ENCODE assay signal across 22 cellular contexts in genomic region chr20:16562259-16562658, GRCh38.
"Had no signal": no experiment of that assay in that cellular context is flagged by ENCODE, and none has a peak within 500 bp of the region (broad histone marks: within the 10 kb centered on the region; RNA-seq: fewer than 3 reads in every experiment).

No MANE protein-coding gene starts in this region.

- H3K27me3 ChIP-seq: colonic mucosa, gastrocnemius medialis, neutrophil, right lobe of liver, spleen, tibial artery, upper lobe of left lung, uterus had no signal

- H3K36me3 ChIP-seq: colonic mucosa, gastrocnemius medialis, neutrophil, right lobe of liver, spleen, tibial artery, upper lobe of left lung, uterus had no signal

- ATAC-seq: gastrocnemius medialis; left cardiac atrium; left ventricle myocardium superior; right lobe of liver; stimulated activated memory B cell treated with anti-CD40 and anti-IgM and Interleukin-4, amounts not matched to agents 10 μg/mL and 1 μg/mL and 100 μg/mL, for 72 hours had no signal

- H3K4me3 ChIP-seq: colonic mucosa, gastrocnemius medialis, lung, right lobe of liver, spleen, tibial artery, upper lobe of left lung, uterus had no signal

- H3K27me3 Mint-ChIP-seq: naive B cell; progenitor cell of endocrine pancreas; stimulated activated memory B cell treated with anti-CD40 and anti-IgM and Interleukin-4, amounts not matched to agents 10 μg/mL and 1 μg/mL and 100 μg/mL, for 72 hours; stimulated activated naive CD8-positive, alpha-beta T cell treated with anti-CD3 and anti-CD28 coated beads, Interleukin-15, Interleukin-2, amounts not matched to agents 100 ng/mL and 50 ng/mL, for 24 hours had no signal

- H3K4me3 Mint-ChIP-seq: naive B cell; stimulated activated memory B cell treated with anti-CD40 and anti-IgM and Interleukin-4, amounts not matched to agents 10 μg/mL and 1 μg/mL and 100 μg/mL, for 72 hours; stimulated activated naive CD8-positive, alpha-beta T cell treated with anti-CD3 and anti-CD28 coated beads, Interleukin-15, Interleukin-2, amounts not matched to agents 100 ng/mL and 50 ng/mL, for 24 hours had no signal

- H3K9me3 ChIP-seq: colonic mucosa, gastrocnemius medialis, neutrophil, right lobe of liver, spleen, tibial artery, upper lobe of left lung, uterus had no signal

- H3K9me3 Mint-ChIP-seq: stimulated activated naive CD8-positive, alpha-beta T cell treated with anti-CD3 and anti-CD28 coated beads, Interleukin-15, Interleukin-2, amounts not matched to agents 100 ng/mL and 50 ng/mL, for 24 hours had no signal

- H3K4me1 ChIP-seq: colonic mucosa, right lobe of liver, upper lobe of left lung, uterus had no signal

- H3K27ac ChIP-seq: colonic mucosa, gastrocnemius medialis, neutrophil, right lobe of liver, tibial artery, upper lobe of left lung, uterus had no signal

- DNase-seq: colonic mucosa; dermis blood vessel endothelial cell; gastrocnemius medialis; glutamatergic neuron; islet precursor cell; left cardiac atrium; left ventricle myocardium superior; mesendoderm; naive B cell; right lobe of liver; spleen; stimulated activated CD4-positive, alpha-beta T cell treated with anti-CD3 and anti-CD28 coated beads, Interleukin-15, amount 100 ng/mL, for 24 hours; stimulated activated CD4-positive, alpha-beta T cell treated with anti-CD3 and anti-CD28 coated beads, Interleukin-1b, Interleukin-23, amount 100 ng/mL, for 48 hours; stimulated activated CD4-positive, alpha-beta T cell treated with anti-CD3 and anti-CD28 coated beads, Interleukin-4, amount 100 ng/mL, for 24 hours; tibial artery; upper lobe of left lung; uterus had no signal

- H3K27ac Mint-ChIP-seq: progenitor cell of endocrine pancreas; stimulated activated memory B cell treated with anti-CD40 and anti-IgM and Interleukin-4, amounts not matched to agents 10 μg/mL and 1 μg/mL and 100 μg/mL, for 72 hours; stimulated activated naive CD8-positive, alpha-beta T cell treated with anti-CD3 and anti-CD28 coated beads, Interleukin-15, Interleukin-2, amounts not matched to agents 100 ng/mL and 50 ng/mL, for 24 hours had no signal

- H3K36me3 Mint-ChIP-seq: naive B cell had no signal
